Comparison of ENCODE assay signal across 8 cellular contexts in the genomic region with DNA sequence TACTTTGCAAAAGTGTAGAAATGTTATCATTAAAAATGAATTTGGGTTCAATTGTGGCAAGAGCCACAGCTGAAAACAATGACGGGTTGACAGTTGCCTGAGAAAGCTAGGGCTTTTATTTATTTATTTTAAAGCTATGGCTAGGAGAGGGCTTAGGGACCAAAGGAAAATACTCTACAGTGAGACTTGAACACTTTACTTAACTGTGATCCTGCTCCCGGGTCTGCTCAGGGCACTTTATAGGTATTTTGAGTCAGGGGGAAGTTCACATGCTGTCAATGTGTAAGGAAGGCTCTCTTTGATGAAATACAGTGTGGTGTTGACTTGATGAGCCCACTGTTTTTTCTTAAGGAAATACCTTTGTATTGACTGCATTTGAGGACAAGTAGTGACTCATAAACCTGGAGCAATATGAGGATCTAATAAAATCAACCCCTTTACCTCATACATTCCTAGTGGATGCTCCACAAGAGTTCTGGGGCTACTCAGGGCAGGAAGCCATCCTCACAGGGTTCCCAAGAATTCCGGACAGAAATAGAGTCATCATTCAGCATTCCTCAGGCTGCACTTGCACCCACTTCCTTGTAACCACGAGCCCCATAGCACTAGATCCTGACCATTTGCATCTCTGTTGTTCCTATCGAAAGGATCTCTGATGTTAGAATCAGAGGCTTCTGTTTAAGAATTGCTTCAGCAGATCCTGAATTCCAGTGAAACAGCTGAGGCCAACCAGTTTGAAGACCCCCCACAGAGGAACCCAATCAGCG.
DNase-seq lines count a peak whose midpoint lies in the region; FAIRE-seq and TF ChIP-seq lines count a peak whose summit lies in the region.
"Not testable (repeated sequence)": the region's sequence is repeated elsewhere in the genome, so short reads cannot be mapped to it uniquely, and the experiment has no call there.

No MANE protein-coding gene starts in this region.

- H3F3A ChIP-seq in PC-9 (ENCODE audit: insufficient read depth, low read depth), result peaks cover 16% of the 10 kb centered on the region
- H3F3A ChIP-seq in smooth muscle cell (ENCODE audit: low read depth), result not testable (repeated sequence)

- 54% methylated on average over 6 of the region's 6 CpGs for WGBS in smooth muscle cell (ENCODE audit: low lambda C conversion rate)

- not testable (repeated sequence) for BruUV-seq in PC-9 (replicated peaks; lab: Mats Ljungman, UMichigan)

- peaks cover 25% of the 10 kb centered on the region for H3K4me1 ChIP-seq in PC-9 (replicated peaks; ENCODE audit: insufficient read depth)
- not testable (repeated sequence) for H3K4me1 ChIP-seq in smooth muscle cell (ENCODE audit: low read depth)

- H3K27ac ChIP-seq in PC-9 (peak overlapping the region; percentile 98), epithelial cell of prostate (peak overlapping the region; percentile 91), smooth muscle cell (ENCODE audit: low read depth) (peak overlapping the region; percentile 40)

- TF ChIP-seq POLR2A in GM12892 (IDR thresholded peaks at IDR 0.05; ENCODE audit: low read depth, low read length), result not testable (repeated sequence)

- not testable (repeated sequence) for H3K9me3 ChIP-seq in PC-9 (ENCODE audit: insufficient read depth, low read depth); smooth muscle cell (replicated peaks; ENCODE audit: low read depth)

- H3K27me3 ChIP-seq in PC-9 (ENCODE audit: insufficient read depth, low read depth); smooth muscle cell (ENCODE audit: low read depth): not testable (repeated sequence)

- not testable (repeated sequence) for H3K9me2 ChIP-seq in PC-9 (ENCODE audit: insufficient read depth)

- peak; percentile 43 for DNase-seq in AG09309 (ENCODE audit: low read depth)
- DNase-seq in GM12892 (ENCODE audit: insufficient read length); epithelial cell of prostate (ENCODE audit: low read depth, low spot score); smooth muscle cell (lab: John Stamatoyannopoulos, UW; ENCODE audit: unreplicated experiment): not testable (repeated sequence)
- peak; percentile 33 for DNase-seq in HK-2 (ENCODE audit: unreplicated experiment)
- DNase-seq in PC-9, result peak; percentile 12 to 83
- peak; percentile 54 for DNase-seq in astrocyte of the hippocampus (ENCODE audit: low read depth, low spot score)
- peak; percentile 28 for DNase-seq in kidney glomerular epithelial cell (lab: John Stamatoyannopoulos, UW)

- CTCF ChIA-PET in PC-9 (lab: Charles Lee), result not testable (repeated sequence)

- H4K20me1 ChIP-seq in PC-9 (ENCODE audit: insufficient read depth); smooth muscle cell (ENCODE audit: low read depth): not testable (repeated sequence)

- POLR2A ChIA-PET in PC-9 (lab: Charles Lee; ENCODE audit: unreplicated experiment), result not testable (repeated sequence)

- not testable (repeated sequence) for H3K79me2 ChIP-seq in PC-9 (ENCODE audit: low read depth); smooth muscle cell (ENCODE audit: low read depth)

- not testable (repeated sequence) for H3K4me3 ChIP-seq in AG09309 (ENCODE audit: control insufficient read depth, low read depth, low read length); PC-9; smooth muscle cell

- not testable (repeated sequence) for TF ChIP-seq CTCF in AG09309 (IDR thresholded peaks at IDR 0.05; ENCODE audit: control insufficient read depth, insufficient read depth, low read depth, low read length, missing control alignments); PC-9 (conservative IDR thresholded peaks at IDR 0.05); smooth muscle cell (IDR thresholded peaks at IDR 0.05; ENCODE audit: borderline replicate concordance, insufficient read depth, poor library complexity, severe bottlenecking)

- H3K4me2 ChIP-seq in PC-9 (peak overlapping the region; percentile 57), smooth muscle cell (peak overlapping the region; percentile 4)

- H3K9ac ChIP-seq in smooth muscle cell (ENCODE audit: low read depth), result not testable (repeated sequence)

- peak; percentile 91 for FAIRE-seq in GM12892 (lab: Jason Lieb, UNC)

- H3K36me3 ChIP-seq in PC-9 (ENCODE audit: low read depth); smooth muscle cell (ENCODE audit: low read depth): not testable (repeated sequence)

- not testable (repeated sequence) for H2AFZ ChIP-seq in PC-9; smooth muscle cell (ENCODE audit: low read depth)

- intact Hi-C loops in PC-9 (cut with micrococcal nuclease; ENCODE audit: unreplicated experiment), result not testable (repeated sequence)

Comparison
In these comparisons a context has a peak if more than half of its experiments do, and no peak if none do; other contexts are left out.
1. H3K27ac ChIP-seq: peak in every context shown above with its lines; median percentile 98 in PC-9; 91 in epithelial cell of prostate; 40 in smooth muscle cell.